Comparison of ENCODE assay signal across 24 cellular contexts in genomic region chr18:77015176-77015575, GRCh38.
DNase-seq lines count a peak whose midpoint lies in the region; ATAC-seq, FAIRE-seq and TF ChIP-seq lines count a peak whose summit lies in the region.
"Had no signal": no experiment of that assay in that cellular context is flagged by ENCODE, and none has a peak within 500 bp of the region (broad histone marks: within the 10 kb centered on the region; RNA-seq: fewer than 3 reads in every experiment).

No MANE protein-coding gene starts in this region.

- no peaks in the 10 kb centered on the region for H3K27me3 Mint-ChIP-seq in activated naive CD8-positive, alpha-beta T cell treated with anti-CD3 and anti-CD28 coated beads, Interleukin-2, amount 50 U/mL, for 24 hours
- no peaks in the 10 kb centered on the region for H3K27me3 Mint-ChIP-seq in natural killer cell (ENCODE audit: low read depth in 2 of 2)
- no peaks in the 10 kb centered on the region for H3K27me3 Mint-ChIP-seq in stimulated activated naive B cell treated with anti-CD40 and anti-IgM and Interleukin-4, amounts not matched to agents 10 μg/mL and 1 μg/mL and 100 μg/mL, for 72 hours
- no peaks in the 10 kb centered on the region for H3K27me3 Mint-ChIP-seq in T-helper 2 cell treated with Interferon-gamma antibody and Interleukin-4, amounts not matched to agents 5 μg/mL and 100 μg/mL, for 36 hours (ENCODE audit: low read depth)
- H3K27me3 Mint-ChIP-seq: activated CD4-positive, alpha-beta T cell treated with anti-CD3 and anti-CD28 coated beads, Interleukin-2, amount 10 ng/mL, durations not matched to agents 24 days and 14 days; dendritic cell treated with granulocyte-macrophage colony-stimulating factor and Interleukin-4, amounts not matched to agents 40 ng/mL and 50 ng/mL, for 4 days; naive thymus-derived CD4-positive, alpha-beta T cell; stimulated activated naive CD8-positive, alpha-beta T cell treated with anti-CD3 and anti-CD28 coated beads, Interleukin-15, amount 100 ng/mL, for 72 hours had no signal

- ATAC-seq in activated naive CD8-positive, alpha-beta T cell treated with anti-CD3 and anti-CD28 coated beads, Interleukin-2, amount 50 U/mL, for 24 hours, result no peak
- ATAC-seq in natural killer cell, result no peak
- no peak for ATAC-seq in stimulated activated naive B cell treated with anti-CD40 and anti-IgM and Interleukin-4, amounts not matched to agents 10 μg/mL and 1 μg/mL and 100 μg/mL, for 72 hours (replicated peaks)
- ATAC-seq: naive thymus-derived CD4-positive, alpha-beta T cell; stimulated activated naive CD8-positive, alpha-beta T cell treated with anti-CD3 and anti-CD28 coated beads, Interleukin-15, amount 100 ng/mL, for 72 hours had no signal

- peaks cover 39% of the 10 kb centered on the region for H3K36me3 Mint-ChIP-seq in activated naive CD8-positive, alpha-beta T cell treated with anti-CD3 and anti-CD28 coated beads, Interleukin-2, amount 50 U/mL, for 24 hours (ENCODE audit: low read depth)
- peaks cover 8% of the 10 kb centered on the region for H3K36me3 Mint-ChIP-seq in natural killer cell
- H3K36me3 Mint-ChIP-seq in stimulated activated naive B cell treated with anti-CD40 and anti-IgM and Interleukin-4, amounts not matched to agents 10 μg/mL and 1 μg/mL and 100 μg/mL, for 72 hours, result peaks cover 44 to 57% of the 10 kb centered on the region in 2 donors
- H3K36me3 Mint-ChIP-seq in T-helper 2 cell treated with Interferon-gamma antibody and Interleukin-4, amounts not matched to agents 5 μg/mL and 100 μg/mL, for 36 hours (ENCODE audit: low read depth), result peaks cover 63% of the 10 kb centered on the region

- H3K9me3 Mint-ChIP-seq in activated naive CD8-positive, alpha-beta T cell treated with anti-CD3 and anti-CD28 coated beads, Interleukin-2, amount 50 U/mL, for 24 hours, result no peaks in the 10 kb centered on the region
- H3K9me3 Mint-ChIP-seq in natural killer cell, result peaks cover 0 to 2% of the 10 kb centered on the region in 2 donors
- no peaks in the 10 kb centered on the region for H3K9me3 Mint-ChIP-seq in stimulated activated naive B cell treated with anti-CD40 and anti-IgM and Interleukin-4, amounts not matched to agents 10 μg/mL and 1 μg/mL and 100 μg/mL, for 72 hours
- H3K9me3 Mint-ChIP-seq in T-helper 2 cell treated with Interferon-gamma antibody and Interleukin-4, amounts not matched to agents 5 μg/mL and 100 μg/mL, for 36 hours, result no peaks in the 10 kb centered on the region

- DNase-seq in SKM-1 treated with dmso at 0.1 percent for 144 hours (lab: John Stamatoyannopoulos, UW; ENCODE audit: unreplicated experiment) (peak; percentile 17), SKM-1 (lab: John Stamatoyannopoulos, UW; ENCODE audit: unreplicated experiment) (no peak), GF-D8 (lab: John Stamatoyannopoulos, UW) (peak; percentile 47), natural killer cell (no peak), frontal cortex (ENCODE audit: low spot score in 2 of 2) (no peak)
- no peak for DNase-seq in activated naive CD8-positive, alpha-beta T cell treated with anti-CD3 and anti-CD28 coated beads, Interleukin-2, amount 50 U/mL, for 24 hours
- DNase-seq in stimulated activated naive B cell treated with anti-CD40 and anti-IgM and Interleukin-4, amounts not matched to agents 10 μg/mL and 1 μg/mL and 100 μg/mL, for 72 hours, result no peak
- DNase-seq in T-helper 2 cell treated with Interferon-gamma antibody and Interleukin-4, amounts not matched to agents 5 μg/mL and 100 μg/mL, for 36 hours (ENCODE audit: low spot score), result no peak
- DNase-seq: activated CD4-positive, alpha-beta T cell treated with anti-CD3 and anti-CD28 coated beads, Interleukin-2, amount 10 ng/mL, durations not matched to agents 24 days and 14 days; activated naive CD4-positive, alpha-beta T cell treated with anti-CD3 and anti-CD28 coated beads, Interleukin-2, amount 50 U/mL, for 16 hours; BE2C; DMS153; foreskin fibroblast; H7; mesenchymal stem cell; naive thymus-derived CD4-positive, alpha-beta T cell; NCI-H1436 treated with DMSO at 0.1 percent for 48 hours; NCI-H774; RPMI8226; stimulated activated naive CD8-positive, alpha-beta T cell treated with anti-CD3 and anti-CD28 coated beads, Interleukin-15, amount 100 ng/mL, for 72 hours; SW 1271 had no signal

- TF ChIP-seq CTCF in natural killer cell (IDR thresholded peaks at IDR 0.05), result no peak

- intact Hi-C loops in natural killer cell (cut with micrococcal nuclease), result no loop called here

- FAIRE-seq in frontal cortex (lab: Jason Lieb, UNC), result no peak
- FAIRE-seq: endothelial cell of umbilical vein, GM12891 had no signal

- H3K4me3 Mint-ChIP-seq in activated naive CD8-positive, alpha-beta T cell treated with anti-CD3 and anti-CD28 coated beads, Interleukin-2, amount 50 U/mL, for 24 hours, result no peak overlapping the region
- H3K4me3 Mint-ChIP-seq in natural killer cell, result no peak overlapping the region
- no peak overlapping the region for H3K4me3 Mint-ChIP-seq in stimulated activated naive B cell treated with anti-CD40 and anti-IgM and Interleukin-4, amounts not matched to agents 10 μg/mL and 1 μg/mL and 100 μg/mL, for 72 hours
- no peak overlapping the region for H3K4me3 Mint-ChIP-seq in T-helper 2 cell treated with Interferon-gamma antibody and Interleukin-4, amounts not matched to agents 5 μg/mL and 100 μg/mL, for 36 hours
- H3K4me3 Mint-ChIP-seq: activated CD4-positive, alpha-beta T cell treated with anti-CD3 and anti-CD28 coated beads, Interleukin-2, amount 10 ng/mL, durations not matched to agents 24 days and 14 days; dendritic cell treated with granulocyte-macrophage colony-stimulating factor and Interleukin-4, amounts not matched to agents 40 ng/mL and 50 ng/mL, for 4 days; naive thymus-derived CD4-positive, alpha-beta T cell; stimulated activated naive CD8-positive, alpha-beta T cell treated with anti-CD3 and anti-CD28 coated beads, Interleukin-15, amount 100 ng/mL, for 72 hours had no signal

- peak overlapping the region; percentile 4 for H3K27ac Mint-ChIP-seq in activated naive CD8-positive, alpha-beta T cell treated with anti-CD3 and anti-CD28 coated beads, Interleukin-2, amount 50 U/mL, for 24 hours
- H3K27ac Mint-ChIP-seq in natural killer cell, result peak overlapping the region; percentile 72 to 86
- no peak overlapping the region for H3K27ac Mint-ChIP-seq in stimulated activated naive B cell treated with anti-CD40 and anti-IgM and Interleukin-4, amounts not matched to agents 10 μg/mL and 1 μg/mL and 100 μg/mL, for 72 hours
- no peak overlapping the region for H3K27ac Mint-ChIP-seq in T-helper 2 cell treated with Interferon-gamma antibody and Interleukin-4, amounts not matched to agents 5 μg/mL and 100 μg/mL, for 36 hours
- H3K27ac Mint-ChIP-seq: activated CD4-positive, alpha-beta T cell treated with anti-CD3 and anti-CD28 coated beads, Interleukin-2, amount 10 ng/mL, durations not matched to agents 24 days and 14 days had no signal

- H3K4me1 Mint-ChIP-seq in activated naive CD8-positive, alpha-beta T cell treated with anti-CD3 and anti-CD28 coated beads, Interleukin-2, amount 50 U/mL, for 24 hours, result peaks cover 9% of the 10 kb centered on the region
- peaks cover 77 to 78% of the 10 kb centered on the region in 2 donors for H3K4me1 Mint-ChIP-seq in natural killer cell
- peaks cover 10% of the 10 kb centered on the region in 2 donors for H3K4me1 Mint-ChIP-seq in stimulated activated naive B cell treated with anti-CD40 and anti-IgM and Interleukin-4, amounts not matched to agents 10 μg/mL and 1 μg/mL and 100 μg/mL, for 72 hours
- peaks cover 5% of the 10 kb centered on the region for H3K4me1 Mint-ChIP-seq in T-helper 2 cell treated with Interferon-gamma antibody and Interleukin-4, amounts not matched to agents 5 μg/mL and 100 μg/mL, for 36 hours (ENCODE audit: low read depth)

Comparison
In these comparisons a context has a peak if more than half of its experiments do, and no peak if none do; other contexts are left out.
1. DNase-seq: peak in SKM-1 treated with dmso at 0.1 percent for 144 hours (single experiment) and GF-D8 (single experiment); none in SKM-1 (single experiment), activated naive CD8-positive, alpha-beta T cell treated with anti-CD3 and anti-CD28 coated beads, Interleukin-2, amount 50 U/mL, for 24 hours (single experiment), natural killer cell (single experiment), frontal cortex (0 of 2), stimulated activated naive B cell treated with anti-CD40 and anti-IgM and Interleukin-4, amounts not matched to agents 10 μg/mL and 1 μg/mL and 100 μg/mL, for 72 hours (single experiment) and T-helper 2 cell treated with Interferon-gamma antibody and Interleukin-4, amounts not matched to agents 5 μg/mL and 100 μg/mL, for 36 hours (single experiment).
2. H3K27ac Mint-ChIP-seq: peak in activated naive CD8-positive, alpha-beta T cell treated with anti-CD3 and anti-CD28 coated beads, Interleukin-2, amount 50 U/mL, for 24 hours (single experiment) and natural killer cell (2 of 2); none in stimulated activated naive B cell treated with anti-CD40 and anti-IgM and Interleukin-4, amounts not matched to agents 10 μg/mL and 1 μg/mL and 100 μg/mL, for 72 hours (single experiment) and T-helper 2 cell treated with Interferon-gamma antibody and Interleukin-4, amounts not matched to agents 5 μg/mL and 100 μg/mL, for 36 hours (single experiment).